1 cellular context compared by ENCODE assay signal in genomic region chr10:22247636-22248035, GRCh38.
TF ChIP-seq lines count a peak whose summit lies in the region.

No MANE protein-coding gene starts in this region.

TF ChIP-seq in endothelial cell of umbilical vein, 7 proteins besides CTCF, POLR2A, EP300 and RAD21:
- TF ChIP-seq GATA2 (IDR thresholded peaks at IDR 0.05; ENCODE audit: insufficient read depth, insufficient read length, low read depth, low read length) (no peak), FOS (IDR thresholded peaks at IDR 0.05; ENCODE audit: borderline replicate concordance, insufficient read depth, low read length) (no peak), JUN (IDR thresholded peaks at IDR 0.05; ENCODE audit: borderline replicate concordance, insufficient read depth, insufficient read length, low read depth) (no peak), MYC (IDR thresholded peaks at IDR 0.05; ENCODE audit: low read depth, low read length) (no peak), POLR2AphosphoS5 (IDR thresholded peaks at IDR 0.05; ENCODE audit: insufficient read depth, low read depth, low read length) (no peak), EZH2 (IDR thresholded peaks at IDR 0.05; ENCODE audit: borderline replicate concordance, low read depth, low read length, severe bottlenecking) (no peak)
- TF ChIP-seq, protein P1, sequence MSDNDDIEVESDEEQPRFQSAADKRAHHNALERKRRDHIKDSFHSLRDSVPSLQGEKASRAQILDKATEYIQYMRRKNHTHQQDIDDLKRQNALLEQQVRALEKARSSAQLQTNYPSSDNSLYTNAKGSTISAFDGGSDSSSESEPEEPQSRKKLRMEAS (IDR thresholded peaks at IDR 0.05; ENCODE audit: insufficient read depth, insufficient read length): no peak
TF ChIP-seq in endothelial cell of umbilical vein: peak in this region for 0.
